20 cellular contexts compared by ENCODE assay signal in genomic region chr7:13602036-13602435, GRCh38.
"Had no signal": no experiment of that assay in that cellular context is flagged by ENCODE, and none has a peak within 500 bp of the region (broad histone marks: within the 10 kb centered on the region; RNA-seq: fewer than 3 reads in every experiment).

No MANE protein-coding gene starts in this region.

- H3K36me3 ChIP-seq: colonic mucosa, heart left ventricle, neutrophil, ovary, right atrium auricular region, sigmoid colon, stomach, thoracic aorta, transverse colon had no signal

- H3K27me3 ChIP-seq: colonic mucosa, heart left ventricle, neutrophil, ovary, right atrium auricular region, sigmoid colon, stomach, transverse colon had no signal

- H3K4me3 ChIP-seq: colonic mucosa, heart left ventricle, ovary, right atrium auricular region, sigmoid colon, skin epidermis, stomach, thoracic aorta, transverse colon had no signal

- DNase-seq: colonic mucosa; effector CD4-positive, alpha-beta T cell; endodermal cell; erythroblast; heart left ventricle; hippocampal formation; left colon; mesendoderm; naive thymus-derived CD4-positive, alpha-beta T cell; ovary; sigmoid colon; stimulated activated CD4-positive, alpha-beta T cell treated with anti-CD3 and anti-CD28 coated beads, Interleukin-12 subunit alpha, Interleukin-12 subunit beta, amount 100 ng/mL, for 4 hours; stimulated activated naive CD4-positive, alpha-beta T cell; stomach; substantia nigra; transverse colon had no signal

- ATAC-seq: heart left ventricle; left colon; naive thymus-derived CD4-positive, alpha-beta T cell had no signal

- H3K9me3 ChIP-seq: colonic mucosa, heart left ventricle, neutrophil, ovary, right atrium auricular region, sigmoid colon, stomach, thoracic aorta, transverse colon had no signal

- H3K4me1 ChIP-seq: colonic mucosa, heart left ventricle, right atrium auricular region, sigmoid colon, stomach, transverse colon had no signal

- H3K27ac ChIP-seq: colonic mucosa, heart left ventricle, neutrophil, ovary, right atrium auricular region, sigmoid colon, skin epidermis, stomach, thoracic aorta, transverse colon had no signal
